25 cellular contexts compared by ENCODE assay signal in the genomic region with DNA sequence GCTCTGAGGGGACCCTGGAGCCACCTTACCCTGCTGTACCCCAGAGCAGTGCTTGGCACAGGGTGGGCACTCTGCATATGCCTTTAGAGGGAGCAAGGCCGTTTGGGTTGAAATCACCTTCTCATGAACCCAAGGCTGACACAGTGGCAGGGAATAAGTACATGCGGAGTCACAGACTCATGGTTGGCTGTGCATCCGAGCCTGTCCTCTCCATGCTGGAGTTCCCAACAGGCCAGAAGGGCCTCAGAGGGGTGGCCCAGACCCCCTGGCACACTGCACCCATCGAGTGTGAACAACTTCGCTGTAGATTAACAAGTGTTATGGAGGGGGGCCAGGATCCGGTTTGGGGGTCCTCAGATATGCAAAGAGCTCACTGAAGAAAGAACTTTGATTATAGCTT.
"Had no signal": no experiment of that assay in that cellular context is flagged by ENCODE, and none has a peak within 500 bp of the region (broad histone marks: within the 10 kb centered on the region; RNA-seq: fewer than 3 reads in every experiment).

No MANE protein-coding gene starts in this region.

- H3K36me3 ChIP-seq: Peyer's patch, SJSA1 had no signal

- H3K27ac ChIP-seq: HL-60, KMS-11, Peyer's patch, SJSA1, SK-N-MC had no signal

- H3K4me1 ChIP-seq: SJSA1 had no signal

- ATAC-seq: K562, PC-3, Right ventricle myocardium inferior had no signal

- H3K4me3 ChIP-seq: K562, Peyer's patch, SJSA1, SK-N-MC had no signal

- DNase-seq: Kasumi-1; MM.1S; NCI-H1092 treated with DMSO at 0.1 percent for 48 hours; NCI-H1436; NCI-H187; NCI-H2029; NCI-H2081 treated with DMSO at 0.1 percent for 48 hours; NCI-H2171; NCI-H226; NCI-H446; NCI-H510A; NCI-H524 treated with DMSO at 0.1 percent for 48 hours; NCI-H69; NCI-H774; NK-92 treated with Interleukin-12 subunit alpha and Interleukin-12 subunit beta, amount 100 ng/mL, for 24 hours; PC-3; SIG-M5 had no signal

- H3K4me2 ChIP-seq: KMS-11 had no signal

- H3K36me3 Mint-ChIP-seq: IgD-negative memory B cell had no signal

- H3K27me3 ChIP-seq: Peyer's patch had no signal
